In the genomic region with DNA sequence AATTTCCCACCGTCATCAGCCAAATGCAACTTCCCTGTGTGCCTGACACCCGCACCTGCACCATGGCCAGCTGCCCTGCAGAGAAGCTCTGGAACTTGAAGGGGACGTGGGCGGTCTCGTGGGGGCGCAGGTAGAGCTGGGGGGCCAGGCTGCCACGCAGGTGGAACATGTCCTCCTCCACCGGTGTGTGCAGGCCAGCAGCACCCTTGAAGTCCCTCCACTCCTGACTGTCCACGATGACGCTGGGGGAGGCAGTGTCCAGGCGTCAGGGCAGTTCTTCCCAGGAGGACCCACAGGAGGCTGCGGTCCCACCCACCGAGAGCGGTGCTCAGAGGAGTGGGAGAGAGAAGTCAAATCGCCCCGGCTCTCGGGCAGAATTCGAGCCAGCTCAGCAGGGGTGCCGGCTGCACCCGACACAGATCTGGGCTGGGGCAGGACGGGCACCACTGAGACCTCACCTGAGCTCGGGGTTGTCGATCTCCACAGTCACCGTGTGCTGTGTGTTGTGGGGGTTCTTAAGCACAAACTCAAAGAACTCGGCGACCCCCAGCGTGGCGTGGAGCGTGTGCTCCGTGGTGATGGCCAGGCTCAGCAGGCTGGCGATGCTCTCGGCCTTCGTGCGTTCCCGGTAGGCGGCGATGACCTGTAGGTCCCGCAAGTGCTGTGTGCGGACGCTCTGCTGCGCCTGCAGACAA, we compare ENCODE assay signal across 10 cellular contexts.
"Had no signal": no experiment of that assay in that cellular context is flagged by ENCODE, and none has a peak within 500 bp of the region (broad histone marks: within the 10 kb centered on the region; RNA-seq: fewer than 3 reads in every experiment).

No MANE protein-coding gene starts in this region.

- H3K27ac ChIP-seq: GM23248 had no signal

- H3K9me3 ChIP-seq: HAP-1 had no signal

- H3K27ac Mint-ChIP-seq: GM23338, HFFc6 had no signal

- H3K4me1 Mint-ChIP-seq: GM23338, H9 had no signal

- H2AFZ ChIP-seq: GM23248, GM23338 had no signal

- H3K36me3 ChIP-seq: HAP-1 had no signal

- DNase-seq: GM23248, GOT3, H7, H9, HCEC 1CT, HFFc6 had no signal

- H3K4me1 ChIP-seq: HAP-1 had no signal

- ATAC-seq: GM23338, HCT116 had no signal

- H3K4me3 Mint-ChIP-seq: GM23338, H9, HFFc6 had no signal

- H3K9ac ChIP-seq: GM23248 had no signal

- H3K4me3 ChIP-seq: GM23248, GM23338, HAP-1 had no signal

- FAIRE-seq: H54 had no signal

- H3K4me2 ChIP-seq: GM23338 had no signal
